Comparison of ENCODE assay signal across 8 cellular contexts in genomic region chr17:31095239-31096105, GRCh38. TPM values are rescaled to one million over a fixed set of nuclear protein-coding genes. Genes with fewer than 3 reads are reported as not detected.
DNase-seq lines count a peak whose midpoint lies in the region; ATAC-seq, FAIRE-seq and TF ChIP-seq lines count a peak whose summit lies in the region.

No MANE protein-coding gene starts in this region.

- H3K9me3 ChIP-seq in H9 (ENCODE audit: control insufficient read depth, low read depth, low read length) (no peaks in the 10 kb centered on the region), H1 (ENCODE audit: insufficient read depth in 2 of 2, low read depth in 1 of 2, low read length in 1 of 2) (no peaks in the 10 kb centered on the region), lower lobe of right lung (no peaks in the 10 kb centered on the region)

- TF ChIP-seq EP300 in H1 (IDR thresholded peaks at IDR 0.05; ENCODE audit: borderline replicate concordance in 1 of 2, low read depth in 2 of 2, low read length in 2 of 2), result peak in 1 of 2 experiments; percentile 23; a peak in 1 of 3 replicates

- H3T11ph ChIP-seq in H9 (ENCODE audit: low read length), result no peak overlapping the region

- H2AK5ac ChIP-seq in H9 (ENCODE audit: insufficient read length, low read length), result no peak overlapping the region
- no peak overlapping the region for H2AK5ac ChIP-seq in H1 (ENCODE audit: low read depth, low read length)

- H2BK12ac ChIP-seq in H9 (ENCODE audit: insufficient read length, low read depth, low read length), result no peak overlapping the region
- peak overlapping the region; percentile 20; the same call in 1 of the 2 replicates for H2BK12ac ChIP-seq in H1 (ENCODE audit: low read depth, low read length)

- H3K4ac ChIP-seq in H9 (ENCODE audit: low read depth, low read length), result no peak overlapping the region
- H3K4ac ChIP-seq in H1 (replicated peaks; ENCODE audit: insufficient read length, low read depth, low read length), result no peak overlapping the region

- no peaks in the 10 kb centered on the region for H3K27me3 ChIP-seq in H9 (ENCODE audit: insufficient read depth, low read length)
- H3K27me3 ChIP-seq in H1 (replicated peaks in 1 of 4; ENCODE audit: control insufficient read depth in 3 of 4, extremely low read depth in 1 of 4, insufficient read depth in 3 of 4, low read length in 3 of 4), result no peaks in the 10 kb centered on the region
- H3K27me3 ChIP-seq in lower lobe of right lung (ENCODE audit: low read depth), result no peaks in the 10 kb centered on the region

- H3K23ac ChIP-seq in H9 (ENCODE audit: insufficient read length, low read depth, low read length) (no peak overlapping the region), H1 (ENCODE audit: insufficient read length) (no peak overlapping the region)

- H3K79me1 ChIP-seq in H9 (ENCODE audit: insufficient read depth, low read depth, low read length, poor library complexity, severe bottlenecking) (no peaks in the 10 kb centered on the region), H1 (ENCODE audit: low read depth, low read length) (no peaks in the 10 kb centered on the region)

- no peak overlapping the region for H2BK15ac ChIP-seq in H9 (ENCODE audit: low read depth, low read length)
- no peak overlapping the region for H2BK15ac ChIP-seq in H1 (ENCODE audit: low read length)

- CTCF ChIA-PET in H1 (lab: Charles Lee; ENCODE audit: partially characterized antibody), result interaction anchor here (1.0 to 1.7 kb wide), 2 partner anchors 14 to 114 kb away, joined by 3 to 5 read pairs; no protein-coding TSS in a partner anchor

- DNase-seq in DMS79 (lab: John Stamatoyannopoulos, UW), result peak; percentile 48
- DNase-seq in H9, result peak; percentile 94
- DNase-seq in NCI-H2171 treated with DMSO at 0.1 percent for 48 hours (lab: John Stamatoyannopoulos, UW), result peak; percentile 49
- peak; percentile 17 to 36 for DNase-seq in activated CD4-positive, alpha-beta T cell treated with anti-CD3 and anti-CD28 coated beads, Interleukin-2, amount 50 U/mL, for 48 hours
- peak; percentile 63 to 88 for DNase-seq in H1 (ENCODE audit: low read depth in 1 of 2, low spot score in 2 of 2)
- peak; percentile 67 for DNase-seq in lower lobe of right lung
- DNase-seq in stimulated activated naive B cell treated with anti-CD40 and anti-IgM and Interleukin-4, amounts not matched to agents 10 μg/mL and 1 μg/mL and 100 μg/mL, for 72 hours, result peak; percentile 4
- DNase-seq in GM19240 (ENCODE audit: insufficient read length, low spot score), result no peak

- peak; percentile 68 to 69 for ATAC-seq in lower lobe of right lung
- peak; percentile 29 to 34 for ATAC-seq in stimulated activated naive B cell treated with anti-CD40 and anti-IgM and Interleukin-4, amounts not matched to agents 10 μg/mL and 1 μg/mL and 100 μg/mL, for 72 hours (replicated peaks)

- H3K9ac ChIP-seq in H9 (ENCODE audit: extremely low read depth, insufficient read length, low read length), result peak overlapping the region; percentile 62
- H3K9ac ChIP-seq in H1 (replicated peaks in 1 of 4; ENCODE audit: extremely low read depth in 1 of 4, low read depth in 3 of 4, low read length in 3 of 4), result peak overlapping the region; percentile 35 to 84 (median 66)

- no peak overlapping the region for H4K8ac ChIP-seq in H9 (replicated peaks; ENCODE audit: insufficient read length, low read depth, low read length)
- peak overlapping the region; percentile 71; the same call in 1 of the 2 replicates for H4K8ac ChIP-seq in H1 (ENCODE audit: extremely low read depth, insufficient read depth, low read length)

- H3K36me3 ChIP-seq in H1 (ENCODE audit: control insufficient read depth in 2 of 4, insufficient read depth in 4 of 4, low read length in 3 of 4) (no peaks in the 10 kb centered on the region), lower lobe of right lung (no peaks in the 10 kb centered on the region)

- peak overlapping the region; percentile 66 for H3K4me2 ChIP-seq in H9 (ENCODE audit: insufficient read depth, insufficient read length, low read length)
- peak overlapping the region; percentile 89 to 98 for H3K4me2 ChIP-seq in H1 (ENCODE audit: insufficient read depth in 1 of 2, low read depth in 2 of 2, low read length in 2 of 2)

- peak; percentile 23; the same call in 1 of the 3 replicates for TF ChIP-seq CTCF in H9 (conservative IDR thresholded peaks at IDR 0.05)
- no peak for TF ChIP-seq CTCF in H1 (IDR thresholded peaks at IDR 0.05; ENCODE audit: control extremely low read depth in 1 of 3, insufficient read depth in 1 of 3, low read depth in 1 of 3, low read length in 3 of 3)
- TF ChIP-seq CTCF in lower lobe of right lung (IDR thresholded peaks at IDR 0.05), result no peak

- H3K36me3 Mint-ChIP-seq in H9 (ENCODE audit: insufficient read depth in 1 of 3, low read depth in 3 of 3), result peaks cover 1 to 4% (median 4%) of the 10 kb centered on the region in 3 experiments; a peak in 3 of 7 replicates
- H3K36me3 Mint-ChIP-seq in stimulated activated naive B cell treated with anti-CD40 and anti-IgM and Interleukin-4, amounts not matched to agents 10 μg/mL and 1 μg/mL and 100 μg/mL, for 72 hours, result peaks cover 0 to 2% of the 10 kb centered on the region in 2 donors

- no peak overlapping the region for H3K27ac ChIP-seq in H9 (ENCODE audit: insufficient read length, low read depth, low read length)
- peak overlapping the region; percentile 72 for H3K27ac ChIP-seq in H1 (ENCODE audit: low read depth, low read length)
- H3K27ac ChIP-seq in lower lobe of right lung, result peak overlapping the region; percentile 91

- H3K4me1 Mint-ChIP-seq in H9, result peaks cover 14 to 18% of the 10 kb centered on the region in 2 experiments
- peaks cover 9 to 11% of the 10 kb centered on the region in 2 donors for H3K4me1 Mint-ChIP-seq in stimulated activated naive B cell treated with anti-CD40 and anti-IgM and Interleukin-4, amounts not matched to agents 10 μg/mL and 1 μg/mL and 100 μg/mL, for 72 hours

- H3K79me2 ChIP-seq in H9 (ENCODE audit: insufficient read depth, low read length) (peaks cover 2% of the 10 kb centered on the region; the same call in 1 of the 2 replicates), H1 (ENCODE audit: control insufficient read depth in 1 of 2, insufficient read depth in 2 of 2, low read length in 2 of 2) (peaks cover 3 to 41% of the 10 kb centered on the region in 2 experiments; a peak in 2 of 4 replicates)

- H2BK5ac ChIP-seq in H9 (ENCODE audit: insufficient read length, low read length) (no peak overlapping the region), H1 (ENCODE audit: low read depth, low read length) (peak overlapping the region; percentile 62; the same call in 1 of the 2 replicates)

- H4K91ac ChIP-seq in H9 (ENCODE audit: insufficient read length, low read depth, low read length), result no peak overlapping the region
- peak overlapping the region; percentile 77 for H4K91ac ChIP-seq in H1 (replicated peaks; ENCODE audit: insufficient read length, low read length)

- H2BK120ac ChIP-seq in H9 (ENCODE audit: low read depth, low read length, poor library complexity, severe bottlenecking), result no peak overlapping the region
- H2BK120ac ChIP-seq in H1 (replicated peaks; ENCODE audit: low read depth, low read length), result no peak overlapping the region

- H3K23me2 ChIP-seq in H9 (ENCODE audit: insufficient read length, low read depth, low read length, poor library complexity, severe bottlenecking), result peaks cover 8% of the 10 kb centered on the region
- peaks cover 4% of the 10 kb centered on the region; the same call in 1 of the 2 replicates for H3K23me2 ChIP-seq in H1 (ENCODE audit: low read depth, low read length)

- H3K4me3 ChIP-seq in H1 (ENCODE audit: extremely low read depth in 1 of 4, insufficient read depth in 2 of 4, low read depth in 3 of 4, low read length in 4 of 4) (peak overlapping the region; percentile 79 to 92 (median 88)), lower lobe of right lung (peak overlapping the region; percentile 81)

- POLR2A ChIA-PET in H1 (lab: Charles Lee; ENCODE audit: partially characterized antibody), result interaction anchor here (0.6 to 2.0 kb wide), 16 partner anchors 10 to 284 kb away, joined by 3 to 9 read pairs (median 4); no protein-coding TSS in a partner anchor

- no peak overlapping the region for H2AFZ ChIP-seq in H9 (ENCODE audit: low read length)
- H2AFZ ChIP-seq in H1 (ENCODE audit: low read length), result peak overlapping the region; percentile 86

- intact Hi-C loops in lower lobe of right lung (cut with DNase I), result no loop called here

- H4K5ac ChIP-seq in H9 (ENCODE audit: insufficient read length, low read depth, low read length) (no peak overlapping the region), H1 (ENCODE audit: insufficient read length, low read depth, low read length) (peak overlapping the region; percentile 79)

- TF ChIP-seq RAD21 in H1 (IDR thresholded peaks at IDR 0.05 in 1 of 2, conservative IDR thresholded peaks at IDR 0.05 in 1 of 2; ENCODE audit: low read depth in 2 of 2, low read length in 2 of 2), result no peak

- peak overlapping the region; percentile 87 to 99 (median 94) for H3K27ac Mint-ChIP-seq in H9
- H3K27ac Mint-ChIP-seq in stimulated activated naive B cell treated with anti-CD40 and anti-IgM and Interleukin-4, amounts not matched to agents 10 μg/mL and 1 μg/mL and 100 μg/mL, for 72 hours, result peak overlapping the region; percentile 96

- H3K18ac ChIP-seq in H9 (ENCODE audit: insufficient read length, low read depth, low read length) (peak overlapping the region; percentile 77), H1 (ENCODE audit: extremely low read depth, low read length) (peak overlapping the region; percentile 96)

- peak overlapping the region; percentile 82 to 90 for H3K4me3 Mint-ChIP-seq in H9
- peak overlapping the region; percentile 95 for H3K4me3 Mint-ChIP-seq in stimulated activated naive B cell treated with anti-CD40 and anti-IgM and Interleukin-4, amounts not matched to agents 10 μg/mL and 1 μg/mL and 100 μg/mL, for 72 hours

- no peaks in the 10 kb centered on the region for H3K27me3 Mint-ChIP-seq in H9 (ENCODE audit: low read depth)
- no peaks in the 10 kb centered on the region for H3K27me3 Mint-ChIP-seq in stimulated activated naive B cell treated with anti-CD40 and anti-IgM and Interleukin-4, amounts not matched to agents 10 μg/mL and 1 μg/mL and 100 μg/mL, for 72 hours

- H2BK20ac ChIP-seq in H9 (ENCODE audit: low read depth, low read length, poor library complexity, severe bottlenecking) (no peak overlapping the region), H1 (ENCODE audit: low read length) (no peak overlapping the region)

- H4K20me1 ChIP-seq in H9 (ENCODE audit: control insufficient read depth, insufficient read depth, insufficient read length), result no peaks in the 10 kb centered on the region
- no peaks in the 10 kb centered on the region for H4K20me1 ChIP-seq in H1 (replicated peaks in 1 of 2; ENCODE audit: control insufficient read depth in 1 of 2, insufficient read depth in 2 of 2, low read length in 2 of 2)

- H3K14ac ChIP-seq in H9 (ENCODE audit: insufficient read depth, low read length) (peak overlapping the region; percentile 81), H1 (ENCODE audit: insufficient read length) (peak overlapping the region; percentile 51)

- no CpG with 5 or more reads among the region's 44 CpGs for WGBS in H9 (ENCODE audit: extremely low coverage, insufficient read length, low lambda C conversion rate)
- 3% methylated on average over 18 of the region's 44 CpGs; no CpG with 5 or more reads in 1 of the 2 experiments for WGBS in H1 (ENCODE audit: extremely low coverage in 1 of 2, insufficient coverage in 1 of 2, insufficient read length in 1 of 2, insufficient replicate concordance in 2 of 2, low coverage in 1 of 2, low lambda C conversion rate in 2 of 2, missing lambda C conversion rate in 1 of 2), 2 experiments

- FAIRE-seq in H1 (lab: Jason Lieb, UNC), result no peak

- no peaks in the 10 kb centered on the region; a peak in 1 of 5 replicates for H3K9me3 Mint-ChIP-seq in H9
- H3K9me3 Mint-ChIP-seq in stimulated activated naive B cell treated with anti-CD40 and anti-IgM and Interleukin-4, amounts not matched to agents 10 μg/mL and 1 μg/mL and 100 μg/mL, for 72 hours, result no peaks in the 10 kb centered on the region

- no peak overlapping the region for H3K56ac ChIP-seq in H9 (ENCODE audit: insufficient read length, low read depth, low read length)
- H3K56ac ChIP-seq in H1 (replicated peaks; ENCODE audit: insufficient read length, low read depth, low read length), result peak overlapping the region; percentile 65

- 0 out of 2 replicates have a peak, but pooled peaks cover 3% of the 10 kb centered on the region for H3K4me1 ChIP-seq in H9 (ENCODE audit: insufficient read depth, low read length)
- H3K4me1 ChIP-seq in H1 (replicated peaks in 1 of 4; ENCODE audit: control insufficient read depth in 3 of 4, insufficient read depth in 4 of 4, low read length in 3 of 4), result peaks cover 0 to 5% (median 3%) of the 10 kb centered on the region in 4 experiments; a peak in 5 of 7 replicates
- H3K4me1 ChIP-seq in lower lobe of right lung, result peaks cover 15% of the 10 kb centered on the region

- peak in 1 of 2 experiments; percentile 52; a peak in 1 of 3 replicates for TF ChIP-seq POLR2A in H1 (IDR thresholded peaks at IDR 0.05; ENCODE audit: control extremely low read depth in 1 of 2, low read depth in 2 of 2, low read length in 2 of 2)

RNA-seq across cellular contexts. Expression of gene NF1, which starts 0.7 kb away (rescaled TPM):
- total RNA-seq in H9 (2021) (37.9 and 38.1 TPM in 2 replicates), lower lobe of right lung (53.1 TPM)
- 27.5 and 29.6 TPM in 2 replicates for total RNA-seq in H1 (2021; fragmentation: NEBNext Ultra II Directional; extraction: Animal tissue kit (Norgen Biotek cat#: 25700))
- polyA plus RNA-seq in H1 (2011; rRNA removed), result 12.4 and 19.3 TPM in 2 replicates
- 15.7 TPM for polyA plus RNA-seq in H1 (2011; cell fraction: cytosol; rRNA removed)
- polyA plus RNA-seq in H1 (2011; cell fraction: nucleus; rRNA removed), result 22.9 TPM
- polyA plus RNA-seq in H1 (2012, experiment 1 of 2), result 10.0 to 16.9 TPM (median 14.7 TPM) in 4 replicates
- 0.98 TPM for polyA plus RNA-seq in H1 (2012, experiment 2 of 2)
- polyA plus RNA-seq in H1 (2013, experiment 1 of 2), result 10.2 TPM
- polyA plus RNA-seq in H1 (2013, experiment 2 of 2), result 10.8 TPM
- polyA minus RNA-seq in H1 (2011; rRNA and poly(A)+ RNA removed), result 79.8 and 117 TPM in 2 replicates
- polyA minus RNA-seq in H1 (2011; cell fraction: cytosol; rRNA and poly(A)+ RNA removed), result 43.6 TPM
- 113 TPM for polyA minus RNA-seq in H1 (2011; cell fraction: nucleus; rRNA and poly(A)+ RNA removed)
